In genomic region chr3:142086581-142087090, GRCh38 we compare ENCODE assay signal across 27 cellular contexts.
A peak's percentile ranks its signal among the peaks of the same experiment; 100 is the strongest.
DNase-seq lines count a peak whose midpoint lies in the region; ATAC-seq, FAIRE-seq and TF ChIP-seq lines count a peak whose summit lies in the region.
"Had no signal": no experiment of that assay in that cellular context is flagged by ENCODE, and none has a peak within 500 bp of the region (broad histone marks: within the 10 kb centered on the region; RNA-seq: fewer than 3 reads in every experiment).

No MANE protein-coding gene starts in this region.

- FAIRE-seq in frontal cortex (lab: Jason Lieb, UNC): no peak
- FAIRE-seq: GM18507 had no signal

- DNase-seq in DMS53 treated with DMSO at 0.1 percent for 48 hours (lab: John Stamatoyannopoulos, UW; ENCODE audit: unreplicated experiment): peak; percentile 69
- DNase-seq in Peyer's patch: peak in 1 of 3 donors; percentile 76
- peak; percentile 7 for DNase-seq in kidney epithelial cell (ENCODE audit: low read depth)
- no peak for DNase-seq in NCI-H2081 treated with DMSO at 0.1 percent for 48 hours (lab: John Stamatoyannopoulos, UW)
- no peak for DNase-seq in adrenal gland
- DNase-seq in frontal cortex (ENCODE audit: low spot score in 2 of 2): no peak
- DNase-seq: activated CD4-positive, alpha-beta T cell treated with anti-CD3 and anti-CD28 coated beads, Interleukin-2, amount 10 ng/mL, durations not matched to agents 7 days and 5 days; activated effector memory CD4-positive, alpha-beta T cell treated with anti-CD3 and anti-CD28 coated beads, Interleukin-2, amount 50 U/mL, for 16 hours; activated T-cell treated with anti-CD3 and anti-CD28 coated beads, Interleukin-2, amount 50 U/mL, for 24 hours; COR-L47; H7; Kasumi-1; naive thymus-derived CD4-positive, alpha-beta T cell; NCI-H146; NCI-H446; NCI-H748 treated with DMSO at 0.1 percent for 48 hours; right lobe of liver; thyroid gland had no signal

- H3K36me3 ChIP-seq in Peyer's patch: no peaks in the 10 kb centered on the region
- no peaks in the 10 kb centered on the region for H3K36me3 ChIP-seq in kidney epithelial cell (ENCODE audit: control insufficient read depth, insufficient read depth, low read length)
- no peaks in the 10 kb centered on the region for H3K36me3 ChIP-seq in adrenal gland (replicated peaks in 1 of 2)
- H3K36me3 ChIP-seq: BLaER1 treated with 17β-estradiol and CSF1 and Interleukin-3, amounts not matched to agents 10 nM and 100 nM; neutrophil; right lobe of liver; SJCRH30; thyroid gland had no signal

- H3K27me3 ChIP-seq in Peyer's patch (no peaks in the 10 kb centered on the region), kidney epithelial cell (ENCODE audit: control insufficient read depth, insufficient read depth, low read length) (no peaks in the 10 kb centered on the region), adrenal gland (no peaks in the 10 kb centered on the region)
- H3K27me3 ChIP-seq: ascending aorta; BLaER1 treated with 17β-estradiol and CSF1 and Interleukin-3, amounts not matched to agents 10 nM and 100 nM; neutrophil; right lobe of liver; SJCRH30; thyroid gland had no signal

- H3K4me3 ChIP-seq in Peyer's patch (no peak overlapping the region), kidney epithelial cell (ENCODE audit: low read depth, low read length) (no peak overlapping the region), adrenal gland (no peak overlapping the region)
- H3K4me3 ChIP-seq: ascending aorta; BLaER1 treated with 17β-estradiol and CSF1 and Interleukin-3, amounts not matched to agents 10 nM and 100 nM; right lobe of liver; SJCRH30; thyroid gland had no signal

- peaks cover 48% of the 10 kb centered on the region for H3K36me3 Mint-ChIP-seq in stimulated activated memory B cell treated with anti-CD40 and anti-IgM and Interleukin-4, amounts not matched to agents 10 μg/mL and 1 μg/mL and 100 μg/mL, for 72 hours

- H3K4me3 Mint-ChIP-seq in stimulated activated memory B cell treated with anti-CD40 and anti-IgM and Interleukin-4, amounts not matched to agents 10 μg/mL and 1 μg/mL and 100 μg/mL, for 72 hours: no peak overlapping the region
- H3K4me3 Mint-ChIP-seq: activated CD4-positive, alpha-beta T cell treated with anti-CD3 and anti-CD28 coated beads, Interleukin-2, amount 10 ng/mL, durations not matched to agents 7 days and 5 days; activated naive CD8-positive, alpha-beta T cell; activated T-cell treated with anti-CD3 and anti-CD28 coated beads, Interleukin-2, amount 50 U/mL, for 24 hours; naive thymus-derived CD4-positive, alpha-beta T cell had no signal

- H3K27ac Mint-ChIP-seq in stimulated activated memory B cell treated with anti-CD40 and anti-IgM and Interleukin-4, amounts not matched to agents 10 μg/mL and 1 μg/mL and 100 μg/mL, for 72 hours: no peak overlapping the region
- H3K27ac Mint-ChIP-seq: activated CD4-positive, alpha-beta T cell treated with anti-CD3 and anti-CD28 coated beads, Interleukin-2, amount 10 ng/mL, durations not matched to agents 7 days and 5 days; activated naive CD8-positive, alpha-beta T cell; activated T-cell treated with anti-CD3 and anti-CD28 coated beads, Interleukin-2, amount 50 U/mL, for 24 hours; naive thymus-derived CD4-positive, alpha-beta T cell; progenitor cell of endocrine pancreas had no signal

- WGBS in adrenal gland, 4 donors: 78 to 94% (median 85%) methylated on average over 2 of the region's 2 CpGs

- no peaks in the 10 kb centered on the region for H3K9me3 Mint-ChIP-seq in stimulated activated memory B cell treated with anti-CD40 and anti-IgM and Interleukin-4, amounts not matched to agents 10 μg/mL and 1 μg/mL and 100 μg/mL, for 72 hours
- H3K9me3 Mint-ChIP-seq: activated CD4-positive, alpha-beta T cell treated with anti-CD3 and anti-CD28 coated beads, Interleukin-2, amount 10 ng/mL, durations not matched to agents 7 days and 5 days had no signal

- H3K27ac ChIP-seq in Peyer's patch: peak overlapping the region in 3 of 4 donors; percentile 48 to 89 (median 69)
- no peak overlapping the region for H3K27ac ChIP-seq in adrenal gland
- H3K27ac ChIP-seq: ascending aorta; BLaER1 treated with 17β-estradiol and CSF1 and Interleukin-3, amounts not matched to agents 10 nM and 100 nM; HL-60; neutrophil; right lobe of liver; SJCRH30; thyroid gland had no signal

- TF ChIP-seq POLR2A in Peyer's patch (IDR thresholded peaks at IDR 0.05) (no peak), adrenal gland (IDR thresholded peaks at IDR 0.05) (no peak)

- H3K4me1 ChIP-seq in Peyer's patch (no peaks in the 10 kb centered on the region), adrenal gland (replicated peaks in 1 of 2) (no peaks in the 10 kb centered on the region)
- H3K4me1 ChIP-seq: ascending aorta; BLaER1 treated with 17β-estradiol and CSF1 and Interleukin-3, amounts not matched to agents 10 nM and 100 nM; SJCRH30 had no signal

- no peaks in the 10 kb centered on the region for H3K27me3 Mint-ChIP-seq in stimulated activated memory B cell treated with anti-CD40 and anti-IgM and Interleukin-4, amounts not matched to agents 10 μg/mL and 1 μg/mL and 100 μg/mL, for 72 hours
- H3K27me3 Mint-ChIP-seq: activated CD4-positive, alpha-beta T cell treated with anti-CD3 and anti-CD28 coated beads, Interleukin-2, amount 10 ng/mL, durations not matched to agents 7 days and 5 days; activated naive CD8-positive, alpha-beta T cell; activated T-cell treated with anti-CD3 and anti-CD28 coated beads, Interleukin-2, amount 50 U/mL, for 24 hours; progenitor cell of endocrine pancreas had no signal

- ATAC-seq in stimulated activated memory B cell treated with anti-CD40 and anti-IgM and Interleukin-4, amounts not matched to agents 10 μg/mL and 1 μg/mL and 100 μg/mL, for 72 hours: peak; percentile 24
- ATAC-seq: naive thymus-derived CD4-positive, alpha-beta T cell had no signal

- no peak for TF ChIP-seq CTCF in Peyer's patch (IDR thresholded peaks at IDR 0.05)
- TF ChIP-seq CTCF in kidney epithelial cell (IDR thresholded peaks at IDR 0.05; ENCODE audit: insufficient read depth, low read length, poor library complexity, severe bottlenecking): no peak
- no peak for TF ChIP-seq CTCF in adrenal gland (IDR thresholded peaks at IDR 0.05)

- intact Hi-C loops in adrenal gland (cut with DNase I): no loop called here

- H3K9me3 ChIP-seq in Peyer's patch (no peaks in the 10 kb centered on the region), adrenal gland (replicated peaks in 1 of 3) (no peaks in the 10 kb centered on the region)
- H3K9me3 ChIP-seq: neutrophil, right lobe of liver, thyroid gland had no signal

- H3K4me1 Mint-ChIP-seq in stimulated activated memory B cell treated with anti-CD40 and anti-IgM and Interleukin-4, amounts not matched to agents 10 μg/mL and 1 μg/mL and 100 μg/mL, for 72 hours: no peaks in the 10 kb centered on the region
- H3K4me1 Mint-ChIP-seq: activated CD4-positive, alpha-beta T cell treated with anti-CD3 and anti-CD28 coated beads, Interleukin-2, amount 10 ng/mL, durations not matched to agents 7 days and 5 days had no signal

Comparison
In these comparisons a context has a peak if more than half of its experiments do, and no peak if none do; other contexts are left out.
1. DNase-seq: peak in DMS53 treated with DMSO at 0.1 percent for 48 hours (single experiment) and kidney epithelial cell (single experiment); none in NCI-H2081 treated with DMSO at 0.1 percent for 48 hours (single experiment), adrenal gland (0 of 7) and frontal cortex (0 of 2).
2. H3K27ac ChIP-seq: peak in Peyer's patch (3 of 4); none in adrenal gland (0 of 5).